ENCODE assay signal across 10 cellular contexts in genomic region chr17:49696233-49696761, GRCh38. TPM values are rescaled to one million over a fixed set of nuclear protein-coding genes. Genes with fewer than 3 reads are reported as not detected.
DNase-seq lines count a peak whose midpoint lies in the region; ATAC-seq and TF ChIP-seq lines count a peak whose summit lies in the region.
"Had no signal": no experiment of that assay in that cellular context is flagged by ENCODE, and none has a peak within 500 bp of the region (broad histone marks: within the 10 kb centered on the region; RNA-seq: fewer than 3 reads in every experiment).

No MANE protein-coding gene starts in this region.

- CTCF ChIA-PET in GM10248 (lab: Yijun Ruan, JAX) = interaction anchor here (0.7 to 40.4 kb wide), 39 partner anchors 9 to 302 kb away, joined by 3 to 880 read pairs (median 5); partner anchors contain the start of genes NXPH3, SLC35B1 and SPOP

- H3K36me3 Mint-ChIP-seq in type B pancreatic cell = peaks cover 5% of the 10 kb centered on the region

- H3K9me3 ChIP-seq in spleen = no peaks in the 10 kb centered on the region
- H3K9me3 ChIP-seq: breast epithelium had no signal

- intact Hi-C loops in spleen (cut with DNase I; ENCODE audit: low total_unique reads) = loop anchor here (5.0 kb wide), 1 partner anchor 124 kb away; no protein-coding TSS in a partner anchor

- peaks cover 0 to 30% (median 15%) of the 10 kb centered on the region in 6 donors for H3K4me1 ChIP-seq in spleen
- H3K4me1 ChIP-seq: breast epithelium had no signal

- peaks cover 2 to 24% (median 17%) of the 10 kb centered on the region in 6 donors for H3K36me3 ChIP-seq in spleen
- H3K36me3 ChIP-seq: breast epithelium had no signal

- H3K4me3 Mint-ChIP-seq in type B pancreatic cell = no peak overlapping the region

- H3K4me1 Mint-ChIP-seq in type B pancreatic cell (ENCODE audit: unreplicated experiment) = peaks cover 9% of the 10 kb centered on the region

- TF ChIP-seq POLR2A in spleen (IDR thresholded peaks at IDR 0.05) = no peak

- no peak for ATAC-seq in HG02970 (IDR thresholded peaks at IDR 0.05; ENCODE audit: low FRiP score, unreplicated experiment)

- no peak overlapping the region for H3K4me3 ChIP-seq in spleen
- H3K4me3 ChIP-seq: breast epithelium had no signal

- POLR2A ChIA-PET in GM10248 (lab: Yijun Ruan, JAX) = interaction anchor here (0.6 to 0.7 kb wide), 3 partner anchors 12 to 117 kb away, joined by 3 to 4 read pairs (median 3); no protein-coding TSS in a partner anchor

- WGBS in spleen, 5 donors = 29 to 45% (median 39%) methylated on average over 8 of the region's 8 CpGs

- no peak for TF ChIP-seq CTCF in GM10248 (IDR thresholded peaks at IDR 0.05; ENCODE audit: control extremely low read depth, extremely low read depth, low read depth, missing control alignments)
- TF ChIP-seq CTCF in spleen (IDR thresholded peaks at IDR 0.05 in 8 of 11, conservative IDR thresholded peaks at IDR 0.05 in 3 of 11) = no peak
- TF ChIP-seq CTCF in type B pancreatic cell (conservative IDR thresholded peaks at IDR 0.05) = no peak

- no peaks in the 10 kb centered on the region for H3K9me3 Mint-ChIP-seq in type B pancreatic cell

- H3K27ac Mint-ChIP-seq in type B pancreatic cell = no peak overlapping the region

- H3K27me3 ChIP-seq in spleen (replicated peaks in 1 of 7) = no peaks in the 10 kb centered on the region
- H3K27me3 ChIP-seq: breast epithelium had no signal

- peak; percentile 79 for DNase-seq in GM10248 (ENCODE audit: extremely low spot score)
- peak; percentile 71 to 77 for DNase-seq in Kasumi-1 (lab: John Stamatoyannopoulos, UW)
- peak; percentile 79 to 83 for DNase-seq in activated T-cell treated with anti-CD3 and anti-CD28 coated beads, Interleukin-2, amount 50 U/mL, for 48 hours
- peak; percentile 39 for DNase-seq in spleen
- DNase-seq in type B pancreatic cell (ENCODE audit: extremely low spot score, unreplicated experiment) = no peak
- DNase-seq in NCI-H446 (lab: John Stamatoyannopoulos, UW) = no peak
- no peak for DNase-seq in SHP77 treated with DMSO at 0.1 percent for 48 hours (lab: John Stamatoyannopoulos, UW)

- peaks cover 23% of the 10 kb centered on the region for H3K27me3 Mint-ChIP-seq in type B pancreatic cell

- peak overlapping the region in 4 of 8 donors; percentile 3 to 70 (median 54) for H3K27ac ChIP-seq in spleen
- H3K27ac ChIP-seq: breast epithelium, KMS-11 had no signal

RNA-seq across cellular contexts. Expression of gene SLC35B1, which starts 11.5 kb away (rescaled TPM):
- total RNA-seq in spleen (10 to 100 TPM; 37.0 to 69.9 (median 48.5) TPM), type B pancreatic cell (ENCODE audit: low replicate concordance) (65.2 and 71.7 TPM in 2 replicates)
- polyA plus RNA-seq in spleen = 10 to 100 TPM; 23.7 to 42.0 (median 37.5) TPM

RNA-seq across cellular contexts. Expression of gene SPOP, which starts 18.4 kb away (rescaled TPM):
- total RNA-seq in spleen = 10 to 100 TPM; 54.6 to 86.4 (median 77.5) TPM
- polyA plus RNA-seq in spleen = 10 to 100 TPM; 23.7 to 35.7 (median 29.9) TPM
- 50.5 and 67.7 TPM in 2 replicates for total RNA-seq in type B pancreatic cell (ENCODE audit: low replicate concordance)

Comparison
In these comparisons a context has a peak if more than half of its experiments do, and no peak if none do; other contexts are left out.
1. DNase-seq: peak in GM10248 (single experiment), Kasumi-1 (2 of 2), activated T-cell treated with anti-CD3 and anti-CD28 coated beads, Interleukin-2, amount 50 U/mL, for 48 hours (2 of 2) and spleen (single experiment); none in type B pancreatic cell (single experiment), NCI-H446 (0 of 2) and SHP77 treated with DMSO at 0.1 percent for 48 hours (single experiment).